20 cellular contexts compared by ENCODE assay signal in the genomic region with DNA sequence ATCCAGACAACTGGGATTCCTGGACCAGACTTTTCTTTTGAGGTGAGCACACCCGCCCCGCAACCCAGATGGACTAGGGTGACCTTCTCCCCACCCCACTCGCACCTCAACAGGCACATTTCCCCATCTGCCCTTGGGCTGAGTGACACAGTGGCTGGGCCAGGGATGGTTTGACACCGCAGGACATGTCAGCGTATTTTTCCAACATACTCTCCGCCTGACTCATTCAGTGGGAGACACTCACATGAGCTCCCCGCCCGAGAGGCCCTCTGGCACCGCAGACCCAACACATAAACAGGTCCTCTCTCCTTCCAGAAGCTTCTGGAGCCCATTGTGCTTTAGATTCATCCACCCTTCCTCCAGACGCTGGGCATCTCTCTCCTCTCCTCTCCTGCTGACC.
DNase-seq lines count a peak whose midpoint lies in the region; ATAC-seq and TF ChIP-seq lines count a peak whose summit lies in the region.
"Had no signal": no experiment of that assay in that cellular context is flagged by ENCODE, and none has a peak within 500 bp of the region (broad histone marks: within the 10 kb centered on the region; RNA-seq: fewer than 3 reads in every experiment).

No MANE protein-coding gene starts in this region.

- no peak overlapping the region for H3K9ac ChIP-seq in smooth muscle cell (ENCODE audit: low read depth)
- H3K9ac ChIP-seq: KMS-11 had no signal

- H3K36me3 ChIP-seq in smooth muscle cell (ENCODE audit: low read depth): no peaks in the 10 kb centered on the region
- H3K36me3 ChIP-seq: esophagus muscularis mucosa, sigmoid colon had no signal

- TF ChIP-seq CTCF in smooth muscle cell (IDR thresholded peaks at IDR 0.05; ENCODE audit: borderline replicate concordance, insufficient read depth, poor library complexity, severe bottlenecking): no peak

- no peaks in the 10 kb centered on the region for H4K20me1 ChIP-seq in smooth muscle cell (ENCODE audit: low read depth)

- no peak overlapping the region for H3K4me2 ChIP-seq in smooth muscle cell
- H3K4me2 ChIP-seq: KMS-11 had no signal

- H3K79me2 ChIP-seq in smooth muscle cell (ENCODE audit: low read depth): no peaks in the 10 kb centered on the region

- H3F3A ChIP-seq in smooth muscle cell (ENCODE audit: low read depth): no peaks in the 10 kb centered on the region

- ATAC-seq in HG03354 (IDR thresholded peaks at IDR 0.05; ENCODE audit: poor library complexity, severe bottlenecking, unreplicated experiment): no peak
- ATAC-seq: activated CD4-positive, CD25-positive, alpha-beta regulatory T cell treated with anti-CD3 and anti-CD28 coated beads, Interleukin-2, amount 50 U/mL, for 24 hours; body of pancreas had no signal

- H3K4me1 ChIP-seq in smooth muscle cell (ENCODE audit: low read depth): no peaks in the 10 kb centered on the region
- H3K4me1 ChIP-seq: body of pancreas had no signal

- H3K27me3 ChIP-seq in smooth muscle cell (ENCODE audit: low read depth): no peaks in the 10 kb centered on the region
- H3K27me3 ChIP-seq: body of pancreas, esophagus muscularis mucosa, sigmoid colon had no signal

- DNase-seq in GM04504 (ENCODE audit: low read depth): peak; percentile 67
- DNase-seq in RPMI7951 (ENCODE audit: low read depth): peak; percentile 96
- peak; percentile 67 for DNase-seq in fibroblast of gingiva (ENCODE audit: low read depth)
- DNase-seq in smooth muscle cell (lab: John Stamatoyannopoulos, UW; ENCODE audit: unreplicated experiment): no peak
- DNase-seq in cortex of kidney (lab: John Stamatoyannopoulos, UW): no peak
- no peak for DNase-seq in NCI-H146 (lab: John Stamatoyannopoulos, UW)
- DNase-seq: activated gamma-delta T cell treated with Interleukin-2 at 50 U/mL for 16 hours; body of pancreas; C1 segment of cervical spinal cord; NCI-H1105 treated with DMSO at 0.1 percent for 48 hours; NCI-H226; nucleus accumbens; SHP77 treated with DMSO at 0.1 percent for 48 hours; sigmoid colon; stimulated activated CD4-positive, alpha-beta T cell treated with anti-CD3 and anti-CD28 coated beads, Interleukin-4, amount 100 ng/mL, for 1 hour; stimulated activated CD8-positive, alpha-beta memory T cell treated with anti-CD3 and anti-CD28 coated beads, Interleukin-4, amount 100 ng/mL, for 48 hours had no signal

- no peak overlapping the region for H2AFZ ChIP-seq in smooth muscle cell (ENCODE audit: low read depth)

- no peak overlapping the region for H3K4me3 ChIP-seq in smooth muscle cell
- H3K4me3 ChIP-seq: body of pancreas, esophagus muscularis mucosa, sigmoid colon had no signal

- no peaks in the 10 kb centered on the region for H3K9me3 ChIP-seq in smooth muscle cell (replicated peaks; ENCODE audit: low read depth)
- H3K9me3 ChIP-seq: body of pancreas, esophagus muscularis mucosa, sigmoid colon had no signal

- 33% methylated on average over 10 of the region's 10 CpGs for WGBS in smooth muscle cell (ENCODE audit: low lambda C conversion rate)

- peak overlapping the region; percentile 66 for H3K27ac ChIP-seq in smooth muscle cell (ENCODE audit: low read depth)
- H3K27ac ChIP-seq: body of pancreas, esophagus muscularis mucosa, KMS-11 had no signal

Comparison
In these comparisons a context has a peak if more than half of its experiments do, and no peak if none do; other contexts are left out.
1. DNase-seq: peak in GM04504 (single experiment), RPMI7951 (single experiment) and fibroblast of gingiva (single experiment); none in smooth muscle cell (single experiment), cortex of kidney (single experiment) and NCI-H146 (single experiment).